ENCODE assay signal across 18 cellular contexts in genomic region chr4:89253306-89253705, GRCh38. TPM values are rescaled to one million over a fixed set of nuclear protein-coding genes. Genes with fewer than 3 reads are reported as not detected.
A peak's percentile ranks its signal among the peaks of the same experiment; 100 is the strongest.
DNase-seq lines count a peak whose midpoint lies in the region; ATAC-seq and TF ChIP-seq lines count a peak whose summit lies in the region.
"Had no signal": no experiment of that assay in that cellular context is flagged by ENCODE, and none has a peak within 500 bp of the region (broad histone marks: within the 10 kb centered on the region; RNA-seq: fewer than 3 reads in every experiment).

No MANE protein-coding gene starts in this region.

- no peaks in the 10 kb centered on the region for H3K27me3 ChIP-seq in hepatocyte

- H3K36me3 Mint-ChIP-seq in natural killer cell treated with Interleukin-12 subunit alpha and Interleukin-12 subunit beta and Interleukin-15 and Interleukin-18, amount 100 ng/mL, for 72 hours: peaks cover 6% of the 10 kb centered on the region
- H3K36me3 Mint-ChIP-seq in natural killer cell (peaks cover under 1% of the 10 kb centered on the region), T-helper 17 cell (ENCODE audit: low read depth) (peaks cover 3% of the 10 kb centered on the region)

- no peak overlapping the region for H3K4me3 ChIP-seq in hepatocyte
- H3K4me3 ChIP-seq: GM23338 had no signal

- H3K27me3 Mint-ChIP-seq in natural killer cell treated with Interleukin-12 subunit alpha and Interleukin-12 subunit beta and Interleukin-15 and Interleukin-18, amount 100 ng/mL, for 72 hours: no peaks in the 10 kb centered on the region
- H3K27me3 Mint-ChIP-seq in natural killer cell (ENCODE audit: low read depth in 2 of 2) (no peaks in the 10 kb centered on the region), T-helper 17 cell (no peaks in the 10 kb centered on the region)

- H3K9me2 ChIP-seq in hepatocyte (replicated peaks; ENCODE audit: insufficient read depth): no peaks in the 10 kb centered on the region

- intact Hi-C loops in natural killer cell (cut with micrococcal nuclease): loop anchor here (10.0 kb wide), 1 partner anchor 181 kb away; no protein-coding TSS in a partner anchor

- TF ChIP-seq CTCF in natural killer cell (IDR thresholded peaks at IDR 0.05): no peak
- no peak for TF ChIP-seq CTCF in hepatocyte (IDR thresholded peaks at IDR 0.05; ENCODE audit: poor library complexity)

- peak overlapping the region; percentile 0 for H2AFZ ChIP-seq in hepatocyte
- H2AFZ ChIP-seq: GM23338 had no signal

- H3K27ac ChIP-seq in hepatocyte: peak overlapping the region; percentile 17

- DNase-seq in natural killer cell treated with Interleukin-12 subunit alpha and Interleukin-12 subunit beta and Interleukin-15 and Interleukin-18, amount 100 ng/mL, for 72 hours (ENCODE audit: low spot score): no peak
- DNase-seq in natural killer cell (no peak), T-helper 17 cell (no peak), hepatocyte (ENCODE audit: low spot score) (no peak), NCI-H226 (no peak)
- no peak for DNase-seq in stimulated activated CD4-positive, alpha-beta T cell treated with anti-CD3 and anti-CD28 coated beads, Interleukin-1b, Interleukin-23, amount 100 ng/mL, for 48 hours
- DNase-seq: C1 segment of cervical spinal cord, Caco-2, DMS153, NCI-H1105, NCI-H187, NCI-H526 treated with DMSO at 0.1 percent for 48 hours, SHP77 treated with DMSO at 0.1 percent for 48 hours had no signal

- peak overlapping the region; percentile 56 for H3K4me2 ChIP-seq in hepatocyte
- H3K4me2 ChIP-seq: GM23338 had no signal

- WGBS in hepatocyte (ENCODE audit: low lambda C conversion rate, missing lambda C conversion rate): 56% methylated on average over 4 of the region's 4 CpGs

- no peaks in the 10 kb centered on the region for H3K36me3 ChIP-seq in hepatocyte (replicated peaks; ENCODE audit: insufficient read depth, low read depth)

- no peaks in the 10 kb centered on the region for H3K4me1 ChIP-seq in hepatocyte (ENCODE audit: insufficient read depth)
- H3K4me1 ChIP-seq: Caco-2 had no signal

- no peaks in the 10 kb centered on the region for H3K9me3 Mint-ChIP-seq in natural killer cell treated with Interleukin-12 subunit alpha and Interleukin-12 subunit beta and Interleukin-15 and Interleukin-18, amount 100 ng/mL, for 72 hours
- H3K9me3 Mint-ChIP-seq in natural killer cell: peaks cover 0 to 2% of the 10 kb centered on the region in 2 donors

- peak overlapping the region; percentile 53 to 84 for H3K27ac Mint-ChIP-seq in natural killer cell treated with Interleukin-12 subunit alpha and Interleukin-12 subunit beta and Interleukin-15 and Interleukin-18, amount 100 ng/mL, for 72 hours
- H3K27ac Mint-ChIP-seq in natural killer cell (peak overlapping the region in 1 of 2 donors; percentile 6), T-helper 17 cell (peak overlapping the region; percentile 98)
- H3K27ac Mint-ChIP-seq: GM23338 had no signal

- peaks cover 47% of the 10 kb centered on the region in 2 donors for H3K4me1 Mint-ChIP-seq in natural killer cell treated with Interleukin-12 subunit alpha and Interleukin-12 subunit beta and Interleukin-15 and Interleukin-18, amount 100 ng/mL, for 72 hours (ENCODE audit: low read depth in 2 of 2)
- H3K4me1 Mint-ChIP-seq in natural killer cell: peaks cover 43 to 54% of the 10 kb centered on the region in 2 donors
- H3K4me1 Mint-ChIP-seq in T-helper 17 cell: peaks cover 67% of the 10 kb centered on the region

- no peaks in the 10 kb centered on the region for H3K9me3 ChIP-seq in T-helper 17 cell (ENCODE audit: control insufficient read depth, low read length, poor library complexity, severe bottlenecking)
- no peaks in the 10 kb centered on the region for H3K9me3 ChIP-seq in hepatocyte (ENCODE audit: low read depth)
- H3K9me3 ChIP-seq: Caco-2 had no signal

- no peaks in the 10 kb centered on the region for H4K20me1 ChIP-seq in hepatocyte (ENCODE audit: insufficient read depth, poor library complexity, severe bottlenecking)

- ATAC-seq in natural killer cell treated with Interleukin-12 subunit alpha and Interleukin-12 subunit beta and Interleukin-15 and Interleukin-18, amount 100 ng/mL, for 72 hours: no peak
- no peak for ATAC-seq in natural killer cell
- no peak for ATAC-seq in T-helper 17 cell
- ATAC-seq in HG03439 (IDR thresholded peaks at IDR 0.05; ENCODE audit: unreplicated experiment): no peak
- ATAC-seq in HG02798 (IDR thresholded peaks at IDR 0.05; ENCODE audit: poor library complexity, unreplicated experiment): no peak
- ATAC-seq: GM23338, HCT116 had no signal

- no peak overlapping the region for H3K4me3 Mint-ChIP-seq in natural killer cell treated with Interleukin-12 subunit alpha and Interleukin-12 subunit beta and Interleukin-15 and Interleukin-18, amount 100 ng/mL, for 72 hours
- H3K4me3 Mint-ChIP-seq in natural killer cell (no peak overlapping the region), T-helper 17 cell (no peak overlapping the region)
- H3K4me3 Mint-ChIP-seq: GM23338 had no signal

- H3K79me2 ChIP-seq in hepatocyte: no peaks in the 10 kb centered on the region

RNA-seq across cellular contexts. Expression of gene GPRIN3, which starts 54.3 kb away (rescaled TPM):
- total RNA-seq in natural killer cell treated with Interleukin-12 subunit alpha and Interleukin-12 subunit beta and Interleukin-15 and Interleukin-18, amount 100 ng/mL, for 72 hours: 10 to 100 TPM; 11.6 to 24.0 TPM
- total RNA-seq in natural killer cell (10 to 100 TPM; 48.3 to 50.7 (median 48.5) TPM), T-helper 17 cell (10 to 100 TPM; 88.5 to 89.7 TPM), hepatocyte (2.6 and 3.0 TPM in 2 replicates)
- 0.60 and 0.64 TPM in 2 replicates for polyA plus RNA-seq in hepatocyte
- total RNA-seq: RPMI7951 had no signal
